Comparison of ENCODE assay signal across 1 cellular context in genomic region chr5:111401906-111402305, GRCh38.
A peak's percentile ranks its signal among the peaks of the same experiment; 100 is the strongest.
TF ChIP-seq lines count a peak whose summit lies in the region.

No MANE protein-coding gene starts in this region.

TF ChIP-seq in HepG2, 621 proteins besides CTCF, POLR2A, EP300 and RAD21:
- TF ChIP-seq GPBP1L1 (CRISPR knock-in tag; IDR thresholded peaks at IDR 0.05) (no peak), ZHX1 (CRISPR knock-in tag; IDR thresholded peaks at IDR 0.05; ENCODE audit: low read depth) (no peak), ZNF644 (CRISPR knock-in tag; IDR thresholded peaks at IDR 0.05; ENCODE audit: low read depth) (peak; percentile 39; the same call in 1 of the 2 replicates), U2AF1 (optimal IDR thresholded peaks at IDR 0.05; ENCODE audit: low read depth, low read length) (no peak), FOXA1 (IDR thresholded peaks at IDR 0.05) (no peak), FOXA1 (CRISPR knock-in tag; IDR thresholded peaks at IDR 0.05) (no peak), RFXAP (CRISPR knock-in tag; IDR thresholded peaks at IDR 0.05; ENCODE audit: borderline replicate concordance) (no peak), AGO1 (IDR thresholded peaks at IDR 0.05; ENCODE audit: low read depth, low read length, poor library complexity, severe bottlenecking) (no peak)
TF ChIP-seq in HepG2: peak in this region for 1.
